Comparison of ENCODE assay signal across 2 cellular contexts in the genomic region with DNA sequence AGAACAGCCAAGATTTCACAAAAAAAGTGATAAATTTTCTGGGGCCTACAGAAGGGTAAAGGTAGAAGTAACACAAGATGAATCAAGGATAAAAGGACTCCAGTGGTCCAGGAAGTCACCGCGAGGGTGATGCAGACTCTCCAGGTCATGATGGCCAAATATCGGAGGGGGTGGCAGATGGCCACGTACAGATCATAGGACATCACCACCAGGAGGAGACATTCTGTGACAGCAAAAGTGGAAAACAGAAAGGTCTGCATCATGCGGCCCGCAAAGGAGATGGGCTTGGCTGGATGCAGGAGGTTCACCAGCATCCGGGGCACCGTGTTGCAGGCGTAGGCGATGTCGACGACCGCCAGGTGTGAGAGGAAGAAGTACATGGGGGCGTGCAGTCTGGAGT. TPM values are rescaled to one million over a fixed set of nuclear protein-coding genes. Genes with fewer than 3 reads are reported as not detected.
"Had no signal": no experiment of that assay in that cellular context is flagged by ENCODE, and none has a peak within 500 bp of the region (broad histone marks: within the 10 kb centered on the region; RNA-seq: fewer than 3 reads in every experiment).

No MANE protein-coding gene starts in this region.

RNA-seq across cellular contexts. Expression of gene OR2A4, which starts 0.3 kb away (rescaled TPM):
- total RNA-seq: G401, GM12878 had no signal
- polyA plus RNA-seq: GM12878 had no signal

RNA-seq across cellular contexts. Expression of gene CTAGE9, which starts 10.0 kb away (rescaled TPM):
- total RNA-seq: G401 had no signal
- polyA plus RNA-seq: GM12878 had no signal
